Comparison of ENCODE assay signal across 19 cellular contexts in the genomic region with DNA sequence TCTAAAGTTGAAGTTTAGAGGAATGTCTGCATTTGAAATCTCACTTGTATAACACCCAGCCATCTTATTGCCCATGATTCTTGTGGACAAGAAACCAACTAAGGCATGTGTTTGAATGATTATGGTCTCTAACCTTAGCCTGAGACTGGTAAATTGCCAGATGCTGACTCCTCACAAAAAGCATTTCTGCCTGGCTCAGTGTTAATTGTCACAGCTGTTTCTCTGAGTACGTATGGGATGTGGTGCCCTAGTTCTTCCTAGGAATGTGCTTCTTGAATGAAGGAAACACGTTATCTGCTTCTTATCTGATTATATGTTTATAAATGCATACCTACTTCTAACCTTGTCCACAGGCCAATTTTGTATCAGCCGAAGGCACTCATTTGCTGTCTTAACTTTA.
DNase-seq lines count a peak whose midpoint lies in the region; ATAC-seq, FAIRE-seq and TF ChIP-seq lines count a peak whose summit lies in the region.
"Had no signal": no experiment of that assay in that cellular context is flagged by ENCODE, and none has a peak within 500 bp of the region (broad histone marks: within the 10 kb centered on the region; RNA-seq: fewer than 3 reads in every experiment).

No MANE protein-coding gene starts in this region.

- H3K79me2 ChIP-seq in fibroblast of lung (ENCODE audit: control insufficient read depth, insufficient read depth, low read length), result no peaks in the 10 kb centered on the region
- peaks cover 1% of the 10 kb centered on the region for H3K79me2 ChIP-seq in trophoblast cell (ENCODE audit: control insufficient read depth, insufficient read depth, low read length, poor library complexity)

- peaks cover 0 to 8% of the 10 kb centered on the region in 2 donors for H3K27me3 Mint-ChIP-seq in natural killer cell treated with Interleukin-12 subunit alpha and Interleukin-12 subunit beta and Interleukin-15 and Interleukin-18, amount 100 ng/mL, for 72 hours
- H3K27me3 Mint-ChIP-seq: effector memory CD8-positive, alpha-beta T cell; progenitor cell of endocrine pancreas had no signal

- H4K91ac ChIP-seq in trophoblast cell (ENCODE audit: low read depth, low read length), result peak overlapping the region; percentile 6

- H2BK5ac ChIP-seq in trophoblast cell (ENCODE audit: low read depth, low read length, poor library complexity), result no peak overlapping the region

- DNase-seq in Daoy (ENCODE audit: low read depth) (peak; percentile 64), NCI-H226 (peak; percentile 76), fibroblast of lung (ENCODE audit: low read depth in 2 of 2) (peak; percentile 74 to 93), trophoblast cell (peak; percentile 31 to 78), kidney (no peak), NCI-H2081 (lab: John Stamatoyannopoulos, UW) (no peak)
- DNase-seq in activated CD8-positive, alpha-beta memory T cell treated with anti-CD3 and anti-CD28 coated beads for 24 hours, result no peak
- no peak for DNase-seq in natural killer cell treated with Interleukin-12 subunit alpha and Interleukin-12 subunit beta and Interleukin-15 and Interleukin-18, amount 100 ng/mL, for 72 hours (ENCODE audit: low spot score)
- DNase-seq: activated gamma-delta T cell treated with Interleukin-2 at 50 U/mL for 16 hours; effector memory CD8-positive, alpha-beta T cell; GOT3; mucosa of descending colon; NCI-H1105; OCI-M1 had no signal

- no peak overlapping the region for H2AFZ ChIP-seq in fibroblast of lung (ENCODE audit: low read length)
- H2AFZ ChIP-seq in trophoblast cell (ENCODE audit: insufficient read depth, low read length, poor library complexity), result no peak overlapping the region

- H3K4me1 ChIP-seq in fibroblast of lung (ENCODE audit: control insufficient read depth, extremely low read depth, insufficient read depth, low read length) (no peaks in the 10 kb centered on the region), trophoblast cell (ENCODE audit: control insufficient read depth in 1 of 2, insufficient read depth in 2 of 2, low read length in 2 of 2) (peaks cover 3 to 6% of the 10 kb centered on the region in 2 experiments), kidney (ENCODE audit: control insufficient read depth in 1 of 2, insufficient read depth in 1 of 2, low read depth in 1 of 2, low read length in 2 of 2) (no peaks in the 10 kb centered on the region)
- H3K4me1 ChIP-seq: suprapubic skin had no signal

- H4K8ac ChIP-seq in trophoblast cell (ENCODE audit: low read depth, low read length), result no peak overlapping the region

- H3K27ac ChIP-seq in fibroblast of lung (ENCODE audit: insufficient read depth, low read length) (no peak overlapping the region), trophoblast cell (ENCODE audit: low read depth, low read length) (peak overlapping the region; percentile 47), kidney (ENCODE audit: low read depth in 2 of 2, low read length in 2 of 2) (no peak overlapping the region)
- H3K27ac ChIP-seq: suprapubic skin had no signal

- WGBS in trophoblast cell (ENCODE audit: extremely low coverage, insufficient coverage, insufficient read length), result no CpG with 5 or more reads among the region's 3 CpGs

- no peak for ATAC-seq in natural killer cell treated with Interleukin-12 subunit alpha and Interleukin-12 subunit beta and Interleukin-15 and Interleukin-18, amount 100 ng/mL, for 72 hours
- ATAC-seq: effector memory CD8-positive, alpha-beta T cell; mucosa of descending colon had no signal

- no peak overlapping the region for H3K23ac ChIP-seq in trophoblast cell (ENCODE audit: low read length)

- H3K18ac ChIP-seq in trophoblast cell (ENCODE audit: low read length), result no peak overlapping the region

- no peak overlapping the region for H2BK120ac ChIP-seq in trophoblast cell (ENCODE audit: insufficient read depth, low read length, poor library complexity)

- H3K9me3 Mint-ChIP-seq in natural killer cell treated with Interleukin-12 subunit alpha and Interleukin-12 subunit beta and Interleukin-15 and Interleukin-18, amount 100 ng/mL, for 72 hours, result no peaks in the 10 kb centered on the region
- H3K9me3 Mint-ChIP-seq: effector memory CD8-positive, alpha-beta T cell; IgD-negative memory B cell had no signal

- H3K36me3 Mint-ChIP-seq in natural killer cell treated with Interleukin-12 subunit alpha and Interleukin-12 subunit beta and Interleukin-15 and Interleukin-18, amount 100 ng/mL, for 72 hours, result no peaks in the 10 kb centered on the region

- H3K27ac Mint-ChIP-seq in natural killer cell treated with Interleukin-12 subunit alpha and Interleukin-12 subunit beta and Interleukin-15 and Interleukin-18, amount 100 ng/mL, for 72 hours, result no peak overlapping the region
- H3K27ac Mint-ChIP-seq: effector memory CD8-positive, alpha-beta T cell; IgD-negative memory B cell; progenitor cell of endocrine pancreas had no signal

- H4K12ac ChIP-seq in trophoblast cell (ENCODE audit: low read depth, low read length), result no peak overlapping the region

- no peaks in the 10 kb centered on the region for H4K20me1 ChIP-seq in fibroblast of lung (ENCODE audit: control insufficient read depth, extremely low read depth, insufficient read depth, low read length)

- intact Hi-C loops in kidney (cut with DNase I), result no loop called here

- no peaks in the 10 kb centered on the region for H3K9me3 ChIP-seq in fibroblast of lung (ENCODE audit: control insufficient read depth, insufficient read depth, low read depth, low read length)
- no peaks in the 10 kb centered on the region for H3K9me3 ChIP-seq in trophoblast cell (ENCODE audit: insufficient read depth, low read depth, low read length)
- no peaks in the 10 kb centered on the region for H3K9me3 ChIP-seq in kidney (ENCODE audit: control insufficient read depth in 1 of 2, low read length in 2 of 2)
- H3K9me3 ChIP-seq: mucosa of descending colon, suprapubic skin had no signal

- no peaks in the 10 kb centered on the region for H3K36me3 ChIP-seq in fibroblast of lung (ENCODE audit: control insufficient read depth, insufficient read depth, low read length)
- H3K36me3 ChIP-seq in trophoblast cell (ENCODE audit: control insufficient read depth in 1 of 2, insufficient read depth in 2 of 2, low read length in 2 of 2), result no peaks in the 10 kb centered on the region
- no peaks in the 10 kb centered on the region for H3K36me3 ChIP-seq in kidney (ENCODE audit: control insufficient read depth in 1 of 2, insufficient read depth in 2 of 2, low read length in 2 of 2)
- H3K36me3 ChIP-seq: suprapubic skin had no signal

- no peak overlapping the region for H3K4me3 ChIP-seq in fibroblast of lung (replicated peaks in 1 of 4; ENCODE audit: control extremely low read depth in 1 of 4, insufficient read depth in 1 of 4, low read depth in 3 of 4, low read length in 4 of 4)
- H3K4me3 ChIP-seq in trophoblast cell (ENCODE audit: low read depth, low read length), result no peak overlapping the region
- H3K4me3 ChIP-seq in kidney (ENCODE audit: low read length in 2 of 2), result no peak overlapping the region
- H3K4me3 ChIP-seq: mucosa of descending colon, suprapubic skin had no signal

- no peak overlapping the region for H2BK12ac ChIP-seq in trophoblast cell (ENCODE audit: low read length)

- no peak overlapping the region for H2AK5ac ChIP-seq in trophoblast cell (ENCODE audit: low read length)

- H3K4me2 ChIP-seq in fibroblast of lung (ENCODE audit: extremely low read depth, insufficient read depth, low read length) (peak overlapping the region; percentile 23), trophoblast cell (ENCODE audit: low read length) (no peak overlapping the region)

- FAIRE-seq in kidney (lab: Jason Lieb, UNC), result no peak
- FAIRE-seq: G401.6, GM18507 had no signal

- no peak overlapping the region for H3K14ac ChIP-seq in trophoblast cell (ENCODE audit: low read length)

- peaks cover 12 to 19% of the 10 kb centered on the region in 2 donors for H3K4me1 Mint-ChIP-seq in natural killer cell treated with Interleukin-12 subunit alpha and Interleukin-12 subunit beta and Interleukin-15 and Interleukin-18, amount 100 ng/mL, for 72 hours (ENCODE audit: low read depth in 2 of 2)

- H3K79me1 ChIP-seq in trophoblast cell (ENCODE audit: low read length), result peaks cover 15% of the 10 kb centered on the region

- no peak overlapping the region for H3K9ac ChIP-seq in fibroblast of lung (ENCODE audit: insufficient read depth, low read length)
- H3K9ac ChIP-seq in trophoblast cell (ENCODE audit: low read length), result no peak overlapping the region
- H3K9ac ChIP-seq in kidney (ENCODE audit: low read length in 2 of 2), result no peak overlapping the region

- TF ChIP-seq CTCF in fibroblast of lung (conservative IDR thresholded peaks at IDR 0.05 in 1 of 2, IDR thresholded peaks at IDR 0.05 in 1 of 2; ENCODE audit: low read depth in 1 of 2, low read length in 2 of 2), result no peak
- TF ChIP-seq CTCF in kidney (IDR thresholded peaks at IDR 0.05; ENCODE audit: borderline replicate concordance, extremely low read depth, insufficient read depth), result no peak

- H3K4me3 Mint-ChIP-seq in natural killer cell treated with Interleukin-12 subunit alpha and Interleukin-12 subunit beta and Interleukin-15 and Interleukin-18, amount 100 ng/mL, for 72 hours, result no peak overlapping the region
- H3K4me3 Mint-ChIP-seq: effector memory CD8-positive, alpha-beta T cell; IgD-negative memory B cell had no signal

- H3K27me3 ChIP-seq in fibroblast of lung (ENCODE audit: control insufficient read depth, insufficient read depth, low read length), result no peaks in the 10 kb centered on the region
- H3K27me3 ChIP-seq in trophoblast cell (ENCODE audit: insufficient read depth, low read length), result no peaks in the 10 kb centered on the region
- H3K27me3 ChIP-seq: suprapubic skin had no signal

- no peak overlapping the region for H3K4ac ChIP-seq in trophoblast cell (ENCODE audit: low read depth, low read length)

Comparison
In these comparisons a context has a peak if more than half of its experiments do, and no peak if none do; other contexts are left out.
1. DNase-seq: peak in Daoy (single experiment), NCI-H226 (single experiment), fibroblast of lung (2 of 2) and trophoblast cell (2 of 2); none in kidney (single experiment), activated CD8-positive, alpha-beta memory T cell treated with anti-CD3 and anti-CD28 coated beads for 24 hours (single experiment), natural killer cell treated with Interleukin-12 subunit alpha and Interleukin-12 subunit beta and Interleukin-15 and Interleukin-18, amount 100 ng/mL, for 72 hours (single experiment) and NCI-H2081 (0 of 2).